Comparison of ENCODE assay signal across 8 cellular contexts in the genomic region with DNA sequence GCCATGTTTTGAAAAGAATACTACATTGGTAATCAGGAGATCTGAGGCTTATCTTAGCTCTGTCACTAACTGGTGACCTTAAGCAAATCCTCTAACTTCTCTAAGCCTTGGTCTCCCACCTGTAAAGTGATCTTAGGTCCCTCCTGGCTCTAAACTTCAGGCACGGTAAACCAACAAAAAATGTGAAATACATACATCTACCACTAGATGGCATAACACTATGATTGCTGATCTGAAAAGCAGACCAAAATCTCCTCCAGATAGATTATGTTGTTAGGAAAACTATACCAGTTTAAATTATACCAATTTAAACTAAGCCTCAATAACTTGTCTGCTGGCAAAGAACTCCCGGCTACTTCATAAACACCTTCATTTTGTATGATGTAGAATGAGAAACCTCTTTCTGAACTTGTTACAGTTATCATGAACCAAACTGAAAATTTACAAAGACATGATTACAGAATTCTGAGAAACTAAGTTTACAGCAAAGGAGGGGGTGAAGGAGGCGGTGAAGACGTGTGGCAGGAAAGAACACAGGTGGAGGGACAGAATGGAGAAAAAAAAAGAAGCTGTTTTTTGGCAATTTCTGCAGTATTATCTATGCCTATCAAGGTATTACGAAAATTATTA.
DNase-seq lines count a peak whose midpoint lies in the region; ATAC-seq, FAIRE-seq and TF ChIP-seq lines count a peak whose summit lies in the region.

No MANE protein-coding gene starts in this region.

- no peaks in the 10 kb centered on the region for H3K36me3 ChIP-seq in trophoblast cell (ENCODE audit: control insufficient read depth in 1 of 2, insufficient read depth in 2 of 2, low read length in 2 of 2)

- FAIRE-seq in TTC549 (lab: Jason Lieb, UNC) (peak; percentile 85), frontal cortex (lab: Jason Lieb, UNC) (no peak)

- no peaks in the 10 kb centered on the region for H3K79me2 ChIP-seq in trophoblast cell (ENCODE audit: control insufficient read depth, insufficient read depth, low read length, poor library complexity)

- H3K4me1 ChIP-seq in trophoblast cell (ENCODE audit: control insufficient read depth in 1 of 2, insufficient read depth in 2 of 2, low read length in 2 of 2), result no peaks in the 10 kb centered on the region

- CTCF ChIA-PET in AG04449 (lab: Yijun Ruan, JAX), result interaction anchor here (0.6 to 6.7 kb wide), 42 partner anchors 8 to 476 kb away, joined by 3 to 75 read pairs (median 5); a partner anchor contains a TSS

- no peak overlapping the region for H3K9ac ChIP-seq in trophoblast cell (ENCODE audit: low read length)

- no peak overlapping the region for H2AK5ac ChIP-seq in trophoblast cell (ENCODE audit: low read length)

- no peak overlapping the region for H3K14ac ChIP-seq in trophoblast cell (ENCODE audit: low read length)

- no peak overlapping the region for H4K8ac ChIP-seq in trophoblast cell (ENCODE audit: low read depth, low read length)

- H2BK120ac ChIP-seq in trophoblast cell (ENCODE audit: insufficient read depth, low read length, poor library complexity), result no peak overlapping the region

- no peaks in the 10 kb centered on the region for H3K79me1 ChIP-seq in trophoblast cell (ENCODE audit: low read length)

- H4K12ac ChIP-seq in trophoblast cell (ENCODE audit: low read depth, low read length), result no peak overlapping the region

- no peaks in the 10 kb centered on the region for H3K9me3 ChIP-seq in trophoblast cell (ENCODE audit: insufficient read depth, low read depth, low read length)

- no peak overlapping the region for H2BK5ac ChIP-seq in trophoblast cell (ENCODE audit: low read depth, low read length, poor library complexity)

- POLR2A ChIA-PET in AG04449 (lab: Yijun Ruan, JAX), result interaction anchor here (1.3 kb wide), 1 partner anchor 96 kb away, joined by 3 read pairs; a partner anchor contains a TSS

- no peak overlapping the region for H3K4me3 ChIP-seq in AG04449 (ENCODE audit: low read depth, low read length)
- no peak overlapping the region for H3K4me3 ChIP-seq in trophoblast cell (ENCODE audit: low read depth, low read length)

- no peak overlapping the region for H4K91ac ChIP-seq in trophoblast cell (ENCODE audit: low read depth, low read length)

- no peak overlapping the region for H3K18ac ChIP-seq in trophoblast cell (ENCODE audit: low read length)

- TF ChIP-seq CTCF in AG04449 (IDR thresholded peaks at IDR 0.05; ENCODE audit: insufficient read depth, low read length, missing control alignments) (peak; percentile 49), GM13976 (IDR thresholded peaks at IDR 0.05; ENCODE audit: borderline replicate concordance, control extremely low read depth, extremely low read depth, insufficient read depth, missing control alignments) (peak; percentile 61)

- H2BK12ac ChIP-seq in trophoblast cell (ENCODE audit: low read length), result no peak overlapping the region

- H3K27ac ChIP-seq in trophoblast cell (ENCODE audit: low read depth, low read length), result no peak overlapping the region

- no CpG with 5 or more reads among the region's 5 CpGs for WGBS in trophoblast cell (ENCODE audit: extremely low coverage, insufficient coverage, insufficient read length)

- no peak overlapping the region for H3K4ac ChIP-seq in trophoblast cell (ENCODE audit: low read depth, low read length)

- no peak overlapping the region for H3K23ac ChIP-seq in trophoblast cell (ENCODE audit: low read length)

- no peak overlapping the region for H2AFZ ChIP-seq in trophoblast cell (ENCODE audit: insufficient read depth, low read length, poor library complexity)

- no peaks in the 10 kb centered on the region for H3K27me3 ChIP-seq in trophoblast cell (ENCODE audit: insufficient read depth, low read length)

- no peak for DNase-seq in AG04449 (ENCODE audit: low read depth, low spot score)
- DNase-seq in GM13976 (ENCODE audit: low spot score), result peak; percentile 54
- peak; percentile 19 for DNase-seq in NCI-H1417 treated with DMSO at 0.1 percent for 48 hours (lab: John Stamatoyannopoulos, UW)
- peak; percentile 8 to 24 for DNase-seq in frontal cortex (ENCODE audit: low spot score in 2 of 2)
- DNase-seq in trophoblast cell, result peak; percentile 24 to 83

- no peak overlapping the region for H3K4me2 ChIP-seq in trophoblast cell (ENCODE audit: low read length)

- ATAC-seq in HG03457 (IDR thresholded peaks at IDR 0.05; ENCODE audit: unreplicated experiment), result no peak
- no peak for ATAC-seq in HG03196 (IDR thresholded peaks at IDR 0.05; ENCODE audit: unreplicated experiment)

- in situ Hi-C loops in GM13976 (cut with MboI; ENCODE audit: low sequenced_read_pairs, unreplicated experiment), result loop anchor here (10.0 kb wide), 1 partner anchor 107 kb away; no protein-coding TSS in a partner anchor
